In the genomic region with DNA sequence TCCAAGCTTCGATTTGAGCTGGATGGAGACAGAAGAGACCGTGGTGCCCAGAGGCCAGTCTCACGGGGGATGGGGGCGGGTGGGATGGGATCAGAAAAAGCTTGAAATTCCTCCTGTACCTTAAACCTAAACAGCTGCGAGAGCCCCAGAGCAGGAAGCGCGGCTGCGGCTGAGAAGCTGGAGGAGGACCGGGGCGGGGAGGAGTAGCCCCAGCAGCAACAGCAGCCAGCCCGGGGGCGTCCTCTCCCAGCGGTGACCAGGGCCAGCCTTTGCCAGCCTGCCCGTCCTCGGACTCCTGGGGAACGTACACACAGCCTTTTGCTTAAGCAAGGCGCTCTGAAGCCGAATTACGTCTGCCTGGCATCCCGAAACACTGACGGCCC, we compare ENCODE assay signal across 7 cellular contexts. TPM values are rescaled to one million over a fixed set of nuclear protein-coding genes. Genes with fewer than 3 reads are reported as not detected.
DNase-seq lines count a peak whose midpoint lies in the region; ATAC-seq, FAIRE-seq and TF ChIP-seq lines count a peak whose summit lies in the region.

No MANE protein-coding gene starts in this region.

- TF ChIP-seq CTCF in GM13977 (IDR thresholded peaks at IDR 0.05; ENCODE audit: extremely low read depth, insufficient read depth, missing control alignments) (no peak), GM23338 (conservative IDR thresholded peaks at IDR 0.05; ENCODE audit: low read depth in 2 of 2) (no peak)

- H3K4me1 Mint-ChIP-seq in GM23338: peaks cover 21% of the 10 kb centered on the region
- H3K4me1 Mint-ChIP-seq in naive B cell: peaks cover 12 to 33% (median 24%) of the 10 kb centered on the region in 3 donors

- H3K36me3 ChIP-seq in GM23338 (ENCODE audit: insufficient read depth): no peaks in the 10 kb centered on the region

- DNase-seq in GM13977 (ENCODE audit: low spot score) (peak; percentile 37), GM23338 (ENCODE audit: low spot score) (peak; percentile 65), NCI-H146 treated with DMSO at 0.1 percent for 48 hours (lab: John Stamatoyannopoulos, UW; ENCODE audit: unreplicated experiment) (peak; percentile 60), ecto neural progenitor cell (ENCODE audit: low spot score) (peak; percentile 70), naive B cell (no peak), GM12891 (ENCODE audit: insufficient read length, low spot score) (no peak), DMS114 treated with DMSO at 0.1 percent for 48 hours (lab: John Stamatoyannopoulos, UW; ENCODE audit: unreplicated experiment) (no peak)

- H3K27ac Mint-ChIP-seq in GM23338: no peak overlapping the region
- H3K27ac Mint-ChIP-seq in naive B cell: peak overlapping the region in 2 of 6 donors; percentile 40 to 87

- H3K27ac ChIP-seq in GM23338 (ENCODE audit: low read depth): no peak overlapping the region

- peaks cover 17% of the 10 kb centered on the region; the same call in 1 of the 2 replicates for H3F3A ChIP-seq in GM23338 (replicated peaks; ENCODE audit: low read depth)

- peak overlapping the region; percentile 92 for H3K4me2 ChIP-seq in GM23338

- ATAC-seq in GM23338: peak; percentile 38
- ATAC-seq in naive B cell (ENCODE audit: low read depth in 2 of 2): peak in 1 of 2 donors; percentile 9

- no peak for FAIRE-seq in GM12891 (lab: Jason Lieb, UNC)

- peak overlapping the region; percentile 95 for H2AFZ ChIP-seq in GM23338

- H3K4me3 Mint-ChIP-seq in GM23338 (peak overlapping the region; percentile 78), naive B cell (peak overlapping the region; percentile 84 to 93 (median 92))

- H3K4me1 ChIP-seq in GM23338 (ENCODE audit: insufficient read depth): peaks cover 19% of the 10 kb centered on the region

- peak overlapping the region; percentile 74 for H3K4me3 ChIP-seq in GM23338

- peaks cover 21% of the 10 kb centered on the region for H4K20me1 ChIP-seq in GM23338 (replicated peaks; ENCODE audit: insufficient read depth)

- H3K79me2 ChIP-seq in GM23338 (replicated peaks; ENCODE audit: insufficient read depth): no peaks in the 10 kb centered on the region

- H3K9me2 ChIP-seq in GM23338 (ENCODE audit: insufficient read depth): no peaks in the 10 kb centered on the region

- peaks cover 3% of the 10 kb centered on the region; the same call in 1 of the 3 replicates for H3K9me3 Mint-ChIP-seq in GM23338
- peaks cover 0 to 2% (median 0%) of the 10 kb centered on the region in 7 donors for H3K9me3 Mint-ChIP-seq in naive B cell

- in situ Hi-C loops in GM13977 (cut with MboI; ENCODE audit: low pct_unique_long_range_greater_than_20kb, low sequenced_read_pairs, unreplicated experiment): no loop called here

- H3K27me3 Mint-ChIP-seq in GM23338 (ENCODE audit: insufficient read depth, low read depth, poor library complexity) (peaks cover 90% of the 10 kb centered on the region), naive B cell (peaks cover 71 to 76% (median 72%) of the 10 kb centered on the region in 3 donors)

- peaks cover 94% of the 10 kb centered on the region for H3K27me3 ChIP-seq in GM23338 (ENCODE audit: insufficient read depth)

- no peak for TF ChIP-seq POLR2A in GM12891 (IDR thresholded peaks at IDR 0.05; ENCODE audit: low read depth, low read length)

- H3K36me3 Mint-ChIP-seq in GM23338 (ENCODE audit: low read depth) (no peaks in the 10 kb centered on the region), naive B cell (no peaks in the 10 kb centered on the region)

TF ChIP-seq in GM23338, 12 proteins besides CTCF, POLR2A, EP300 and RAD21 (continues in another document):
- TF ChIP-seq CREB1 (CRISPR knock-in tag; IDR thresholded peaks at IDR 0.05; ENCODE audit: low read depth) (no peak), REST (IDR thresholded peaks at IDR 0.05; ENCODE audit: unreplicated experiment) (no peak), POLR2AphosphoS5 (IDR thresholded peaks at IDR 0.05; ENCODE audit: low read depth) (no peak), STAT1 (IDR thresholded peaks at IDR 0.05; ENCODE audit: unreplicated experiment) (no peak)
- TF ChIP-seq, protein P1, sequence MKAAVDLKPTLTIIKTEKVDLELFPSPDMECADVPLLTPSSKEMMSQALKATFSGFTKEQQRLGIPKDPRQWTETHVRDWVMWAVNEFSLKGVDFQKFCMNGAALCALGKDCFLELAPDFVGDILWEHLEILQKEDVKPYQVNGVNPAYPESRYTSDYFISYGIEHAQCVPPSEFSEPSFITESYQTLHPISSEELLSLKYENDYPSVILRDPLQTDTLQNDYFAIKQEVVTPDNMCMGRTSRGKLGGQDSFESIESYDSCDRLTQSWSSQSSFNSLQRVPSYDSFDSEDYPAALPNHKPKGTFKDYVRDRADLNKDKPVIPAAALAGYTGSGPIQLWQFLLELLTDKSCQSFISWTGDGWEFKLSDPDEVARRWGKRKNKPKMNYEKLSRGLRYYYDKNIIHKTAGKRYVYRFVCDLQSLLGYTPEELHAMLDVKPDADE (IDR thresholded peaks at IDR 0.05): no peak

TF ChIP-seq in GM12891, 5 proteins besides CTCF, POLR2A, EP300 and RAD21:
- no peak for TF ChIP-seq TAF1 (IDR thresholded peaks at IDR 0.05; ENCODE audit: low read depth, low read length)
- TF ChIP-seq POU2F2 (IDR thresholded peaks at IDR 0.05; ENCODE audit: low read depth, low read length): no peak
- no peak for TF ChIP-seq POLR2AphosphoS5 (IDR thresholded peaks at IDR 0.05; ENCODE audit: low read depth, low read length)
- no peak for TF ChIP-seq SPI1 (IDR thresholded peaks at IDR 0.05; ENCODE audit: low read depth, low read length)

RNA-seq across cellular contexts. Expression of gene PRDM13, which starts 17.4 kb away (rescaled TPM):
- total RNA-seq in GM23338 (2014; rRNA removed; shearing (Covaris generic)): 0.10 and 0.27 TPM in 2 replicates
- 0.08 TPM in 1 of 2 replicates, not detected in the other for polyA plus RNA-seq in GM23338 (2016; fragmentation: Nextera tagmentation; extraction: Ambion mirVana)
- polyA plus RNA-seq in naive B cell (ENCODE audit: low read depth in 6 of 6): not detected
- not detected for polyA plus RNA-seq in GM12891 (2012; ENCODE audit: low read depth, missing spikeins)

RNA-seq across cellular contexts. Expression of gene CCNC, which starts 20.8 kb away (rescaled TPM):
- 143 and 175 TPM in 2 replicates for total RNA-seq in GM23338 (2014; rRNA removed; shearing (Covaris generic))
- polyA plus RNA-seq in GM23338 (2016; fragmentation: Nextera tagmentation; extraction: Ambion mirVana): 96.7 and 108 TPM in 2 replicates
- polyA plus RNA-seq in naive B cell (ENCODE audit: low read depth in 6 of 6): 10 to 100 TPM; 41.4 to 49.7 (median 44.1) TPM
- polyA plus RNA-seq in GM12891 (2012; ENCODE audit: low read depth, missing spikeins): 50.4 TPM

Comparison
In these comparisons a context has a peak if more than half of its experiments do, and no peak if none do; other contexts are left out.
1. DNase-seq: peak in GM13977 (single experiment), GM23338 (single experiment), NCI-H146 treated with DMSO at 0.1 percent for 48 hours (single experiment) and ecto neural progenitor cell (single experiment); none in naive B cell (single experiment), GM12891 (single experiment) and DMS114 treated with DMSO at 0.1 percent for 48 hours (single experiment).